Comparison of ENCODE assay signal across 12 cellular contexts in the genomic region with DNA sequence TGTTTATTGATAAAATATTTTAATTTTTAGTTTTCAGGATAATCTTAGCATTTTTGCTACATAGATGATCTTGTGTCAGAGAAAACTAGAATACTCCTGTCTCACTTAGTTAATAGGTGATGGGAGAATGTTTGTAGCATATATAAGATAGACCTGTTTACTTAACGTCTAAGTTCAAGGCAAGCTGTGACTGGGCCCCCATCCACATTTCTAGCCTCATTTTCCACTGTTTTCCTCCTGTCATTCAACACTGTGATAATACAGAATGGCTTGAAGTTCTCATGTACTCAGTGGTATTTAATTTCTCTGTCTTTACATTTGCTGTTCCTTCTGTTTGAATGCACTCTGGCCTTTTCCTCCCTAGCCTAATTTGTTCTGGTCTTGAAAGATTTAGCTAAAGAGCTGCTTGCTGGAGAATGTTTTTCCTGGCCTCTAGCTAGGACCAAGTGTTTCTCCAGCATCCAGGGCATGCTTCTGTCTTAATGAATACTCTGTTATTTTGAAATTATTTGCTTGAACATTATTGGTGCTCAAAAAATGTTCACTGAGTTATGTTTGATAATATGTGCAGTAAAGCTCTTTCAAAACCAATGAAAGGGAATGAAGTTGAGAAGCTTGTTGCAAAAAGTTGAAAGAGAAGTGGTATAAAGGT.
"Had no signal": no experiment of that assay in that cellular context is flagged by ENCODE, and none has a peak within 500 bp of the region (broad histone marks: within the 10 kb centered on the region; RNA-seq: fewer than 3 reads in every experiment).

No MANE protein-coding gene starts in this region.

- H3K4me3 ChIP-seq: coronary artery had no signal

- FAIRE-seq: bronchial epithelial cell had no signal

- H3K27ac ChIP-seq: coronary artery had no signal

- DNase-seq: activated CD4-positive, CD25-positive, alpha-beta regulatory T cell; activated effector memory CD4-positive, alpha-beta T cell treated with anti-CD3 and anti-CD28 coated beads, Interleukin-2, amount 50 U/mL, for 16 hours; activated T-cell treated with anti-CD3 and anti-CD28 coated beads, Interleukin-2, amount 50 U/mL, for 1 hour; anterior cingulate cortex; effector CD8-positive, alpha-beta T cell; kidney; stimulated activated CD4-positive, alpha-beta T cell treated with anti-CD3 and anti-CD28 coated beads, Interleukin-4, amount 100 ng/mL, for 24 hours; trophoblast cell had no signal

- H3K27ac Mint-ChIP-seq: activated naive CD8-positive, alpha-beta T cell; T-helper 1 cell treated with Interleukin-12 subunit alpha and Interleukin-12 subunit beta and Interleukin-4 antibody, amounts not matched to agents 30 μg/mL and 1 μg/mL, for 36 hours had no signal

- H3K4me3 Mint-ChIP-seq: activated naive CD8-positive, alpha-beta T cell; T-helper 1 cell treated with Interleukin-12 subunit alpha and Interleukin-12 subunit beta and Interleukin-4 antibody, amounts not matched to agents 30 μg/mL and 1 μg/mL, for 36 hours had no signal

- H3K27me3 Mint-ChIP-seq: activated naive CD8-positive, alpha-beta T cell had no signal
